In the genomic region with DNA sequence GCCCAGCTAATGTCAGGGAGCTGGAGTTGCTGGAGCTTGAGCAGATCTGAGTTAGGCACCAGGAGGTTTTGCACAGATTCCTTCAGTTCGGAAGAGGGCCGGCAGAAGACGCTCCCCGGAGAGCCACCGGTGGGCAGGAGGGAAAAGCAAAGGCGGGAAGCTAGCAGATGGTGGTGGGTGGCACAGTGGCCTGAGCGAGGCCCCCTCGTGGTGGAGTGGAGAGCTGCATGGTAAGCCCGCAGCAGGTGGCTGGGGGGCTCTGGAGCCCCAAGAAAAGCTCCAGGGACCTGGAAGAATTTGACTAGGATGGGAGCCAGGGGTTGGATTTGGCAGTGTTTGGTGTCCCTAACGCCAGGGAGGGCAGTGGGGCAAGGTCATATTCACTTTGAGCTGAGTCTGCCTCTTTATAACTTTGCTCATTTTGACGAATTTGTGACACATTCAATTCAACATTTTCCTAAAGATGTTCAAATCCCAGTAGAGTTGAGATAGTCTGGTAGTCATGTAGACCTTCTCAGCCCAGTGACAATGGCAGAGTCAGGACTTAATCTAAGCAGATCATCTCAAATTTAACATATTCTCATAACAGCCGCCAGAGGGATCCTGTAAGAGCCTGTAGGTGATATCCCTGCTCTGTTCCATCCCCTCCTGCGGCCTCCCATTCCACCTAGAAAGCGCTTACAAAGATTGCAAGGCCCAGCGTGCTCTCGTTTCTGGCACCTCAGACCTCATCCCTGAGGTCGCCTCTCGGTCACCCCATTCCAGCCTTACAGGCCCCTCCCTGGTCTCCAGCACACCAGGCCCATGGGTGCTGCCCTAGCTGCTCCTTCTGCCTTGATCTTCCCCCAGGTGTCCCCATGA, we compare ENCODE assay signal across 9 cellular contexts. TPM values are rescaled to one million over a fixed set of nuclear protein-coding genes. Genes with fewer than 3 reads are reported as not detected.
DNase-seq lines count a peak whose midpoint lies in the region; ATAC-seq and TF ChIP-seq lines count a peak whose summit lies in the region.
"Had no signal": no experiment of that assay in that cellular context is flagged by ENCODE, and none has a peak within 500 bp of the region (broad histone marks: within the 10 kb centered on the region; RNA-seq: fewer than 3 reads in every experiment).

No MANE protein-coding gene starts in this region.

- H3K4me1 Mint-ChIP-seq in H9: peaks cover 6 to 15% of the 10 kb centered on the region in 2 experiments; a peak in 3 of 4 replicates
- H3K4me1 Mint-ChIP-seq in natural killer cell: peaks cover 0 to 5% of the 10 kb centered on the region in 2 donors

- H3K4me1 ChIP-seq in H9 (ENCODE audit: insufficient read depth, low read length): no peaks in the 10 kb centered on the region
- no peaks in the 10 kb centered on the region for H3K4me1 ChIP-seq in effector memory CD4-positive, alpha-beta T cell (ENCODE audit: control insufficient read depth, insufficient read depth, low read length, poor library complexity, severe bottlenecking)

- H3K9me3 Mint-ChIP-seq in H9: peaks cover 33 to 44% of the 10 kb centered on the region in 2 experiments
- H3K9me3 Mint-ChIP-seq in natural killer cell: no peaks in the 10 kb centered on the region

- no peak overlapping the region for H3K23ac ChIP-seq in H9 (ENCODE audit: insufficient read length, low read depth, low read length)

- H3K4me3 Mint-ChIP-seq in H9: no peak overlapping the region; a peak in 1 of 5 replicates
- no peak overlapping the region for H3K4me3 Mint-ChIP-seq in natural killer cell

- no peak overlapping the region; a peak in 1 of 7 replicates for H3K27ac Mint-ChIP-seq in H9
- no peak overlapping the region for H3K27ac Mint-ChIP-seq in natural killer cell

- no peak overlapping the region for H4K5ac ChIP-seq in H9 (ENCODE audit: insufficient read length, low read depth, low read length)

- peaks cover 26 to 27% (median 26%) of the 10 kb centered on the region in 3 experiments for H3K36me3 Mint-ChIP-seq in H9 (ENCODE audit: insufficient read depth in 1 of 3, low read depth in 3 of 3)
- H3K36me3 Mint-ChIP-seq in natural killer cell: no peaks in the 10 kb centered on the region

- H3K27ac ChIP-seq in H9 (ENCODE audit: insufficient read length, low read depth, low read length): no peak overlapping the region
- H3K27ac ChIP-seq in brain microvascular endothelial cell: no peak overlapping the region
- H3K27ac ChIP-seq in effector memory CD4-positive, alpha-beta T cell (ENCODE audit: insufficient read depth, low read length, poor library complexity, severe bottlenecking): no peak overlapping the region

- no peak overlapping the region for H3K4ac ChIP-seq in H9 (ENCODE audit: low read depth, low read length)

- no peak overlapping the region for H3K56ac ChIP-seq in H9 (ENCODE audit: insufficient read length, low read depth, low read length)

- CTCF ChIA-PET in BJ (lab: Yijun Ruan, JAX): interaction anchor here (0.7 to 2.5 kb wide), 12 partner anchors 8 to 412 kb away, joined by 3 to 14 read pairs (median 3); a partner anchor contains a TSS

- H3K79me1 ChIP-seq in H9 (ENCODE audit: insufficient read depth, low read depth, low read length, poor library complexity, severe bottlenecking): no peaks in the 10 kb centered on the region

- POLR2A ChIA-PET in BJ (lab: Charles Lee): no interaction called here

- H3K27me3 Mint-ChIP-seq in H9 (ENCODE audit: low read depth) (peaks cover 47% of the 10 kb centered on the region), natural killer cell (ENCODE audit: low read depth in 2 of 2) (peaks cover 14 to 32% of the 10 kb centered on the region in 2 donors)

- TF ChIP-seq CTCF in BJ (IDR thresholded peaks at IDR 0.05; ENCODE audit: insufficient read depth, low read depth, low read length) (peak; percentile 62), H9 (conservative IDR thresholded peaks at IDR 0.05) (peak; percentile 77), brain microvascular endothelial cell (IDR thresholded peaks at IDR 0.05; ENCODE audit: low read depth, low read length, missing control alignments) (peak; percentile 58), natural killer cell (IDR thresholded peaks at IDR 0.05) (peak; percentile 79), lower leg skin (IDR thresholded peaks at IDR 0.05) (no peak)

- H4K8ac ChIP-seq in H9 (replicated peaks; ENCODE audit: insufficient read length, low read depth, low read length): no peak overlapping the region

- H3K4me3 ChIP-seq in BJ (ENCODE audit: low read depth, low read length): no peak overlapping the region
- H3K4me3 ChIP-seq in brain microvascular endothelial cell (ENCODE audit: low read depth, low read length): no peak overlapping the region
- H3K4me3 ChIP-seq in effector memory CD4-positive, alpha-beta T cell (ENCODE audit: insufficient read depth, low read depth, low read length, poor library complexity, severe bottlenecking): no peak overlapping the region
- H3K4me3 ChIP-seq in lower leg skin (ENCODE audit: low read depth, poor library complexity, severe bottlenecking): no peak overlapping the region

- no peak overlapping the region for H2AK5ac ChIP-seq in H9 (ENCODE audit: insufficient read length, low read length)

- DNase-seq in BJ (ENCODE audit: low read depth) (no peak), H9 (peak; percentile 61), brain microvascular endothelial cell (no peak), natural killer cell (peak; percentile 18), AG08396 (ENCODE audit: low spot score) (no peak), lower leg skin (ENCODE audit: low spot score in 2 of 2) (no peak)
- no peak for DNase-seq in effector memory CD4-positive, alpha-beta T cell

- H3K23me2 ChIP-seq in H9 (ENCODE audit: insufficient read length, low read depth, low read length, poor library complexity, severe bottlenecking): no peaks in the 10 kb centered on the region

- no peak overlapping the region for H2BK120ac ChIP-seq in H9 (ENCODE audit: low read depth, low read length, poor library complexity, severe bottlenecking)

- H3K18ac ChIP-seq in H9 (ENCODE audit: insufficient read length, low read depth, low read length): no peak overlapping the region

- WGBS in H9 (ENCODE audit: extremely low coverage, insufficient read length, low lambda C conversion rate): no CpG with 5 or more reads among the region's 18 CpGs
- WGBS in lower leg skin, 2 donors: 60 to 66% methylated on average over 18 of the region's 18 CpGs

- no peak overlapping the region for H3T11ph ChIP-seq in H9 (ENCODE audit: low read length)

- no peak overlapping the region for H2BK15ac ChIP-seq in H9 (ENCODE audit: low read depth, low read length)

- H2BK5ac ChIP-seq in H9 (ENCODE audit: insufficient read length, low read length): no peak overlapping the region

- no peaks in the 10 kb centered on the region for H3K36me3 ChIP-seq in BJ (ENCODE audit: control insufficient read depth, insufficient read depth, low read length)
- H3K36me3 ChIP-seq in brain microvascular endothelial cell (replicated peaks): no peaks in the 10 kb centered on the region
- no peaks in the 10 kb centered on the region for H3K36me3 ChIP-seq in effector memory CD4-positive, alpha-beta T cell (ENCODE audit: control insufficient read depth, insufficient read depth, low read length)

- no peak overlapping the region for H3K14ac ChIP-seq in H9 (ENCODE audit: insufficient read depth, low read length)

- no peaks in the 10 kb centered on the region; the same call in 1 of the 2 replicates for H3K27me3 ChIP-seq in BJ (ENCODE audit: control insufficient read depth, insufficient read depth, low read length)
- no peaks in the 10 kb centered on the region for H3K27me3 ChIP-seq in H9 (ENCODE audit: insufficient read depth, low read length)
- H3K27me3 ChIP-seq in brain microvascular endothelial cell (replicated peaks): no peaks in the 10 kb centered on the region
- peaks cover 4% of the 10 kb centered on the region for H3K27me3 ChIP-seq in effector memory CD4-positive, alpha-beta T cell (replicated peaks; ENCODE audit: control insufficient read depth, insufficient read depth, low read length, poor library complexity, severe bottlenecking)

- no peak overlapping the region for H3K9ac ChIP-seq in H9 (ENCODE audit: extremely low read depth, insufficient read length, low read length)

- H3K4me2 ChIP-seq in H9 (ENCODE audit: insufficient read depth, insufficient read length, low read length): no peak overlapping the region

- no peaks in the 10 kb centered on the region for H3K79me2 ChIP-seq in H9 (ENCODE audit: insufficient read depth, low read length)

- TF ChIP-seq POLR2A in lower leg skin (IDR thresholded peaks at IDR 0.05): no peak

- H2BK12ac ChIP-seq in H9 (ENCODE audit: insufficient read length, low read depth, low read length): no peak overlapping the region

- in situ Hi-C loops in brain microvascular endothelial cell (cut with HindIII; ENCODE audit: low pct_ligation_motif_present, low sequenced_read_pairs): no loop called here

- H2AFZ ChIP-seq in H9 (ENCODE audit: low read length): no peak overlapping the region

- peaks cover 24% of the 10 kb centered on the region for H3K9me3 ChIP-seq in H9 (ENCODE audit: control insufficient read depth, low read depth, low read length)
- H3K9me3 ChIP-seq in effector memory CD4-positive, alpha-beta T cell (ENCODE audit: control insufficient read depth, low read length): no peaks in the 10 kb centered on the region

- intact Hi-C loops in natural killer cell (cut with micrococcal nuclease) (loop anchor here (1.0 kb wide), 1 partner anchor 414 kb away; no protein-coding TSS in a partner anchor), lower leg skin (cut with DNase I; ENCODE audit: low total_unique reads) (no loop called here)

- no peak overlapping the region for H4K91ac ChIP-seq in H9 (ENCODE audit: insufficient read length, low read depth, low read length)

- no peaks in the 10 kb centered on the region for H4K20me1 ChIP-seq in H9 (ENCODE audit: control insufficient read depth, insufficient read depth, insufficient read length)

- ATAC-seq in natural killer cell (peak; percentile 52 to 75 (median 73)), GM18519 (IDR thresholded peaks at IDR 0.05; ENCODE audit: low FRiP score, unreplicated experiment) (no peak)

- no peak overlapping the region for H2BK20ac ChIP-seq in H9 (ENCODE audit: low read depth, low read length, poor library complexity, severe bottlenecking)

RNA-seq across cellular contexts. Expression of a gene that starts 57.9 kb away (rescaled TPM):
- polyA plus RNA-seq in BJ (2011; rRNA removed): 1.3 and 1.5 TPM in 2 replicates
- polyA minus RNA-seq in BJ (2011; rRNA and poly(A)+ RNA removed): 0.72 and 0.85 TPM in 2 replicates
- total RNA-seq in H9 (2021): not detected in 2 replicates
- total RNA-seq in natural killer cell: not detected
- total RNA-seq in lower leg skin: 1,000 to 10,000 TPM; 1,092 to 1,522 (median 1,226) TPM
- total RNA-seq: glomerular endothelial cell had no signal

Comparison
In these comparisons a context has a peak if more than half of its experiments do, and no peak if none do; other contexts are left out.
1. DNase-seq: peak in H9 (single experiment) and natural killer cell (single experiment); none in BJ (single experiment), brain microvascular endothelial cell (single experiment), effector memory CD4-positive, alpha-beta T cell (0 of 3), AG08396 (single experiment) and lower leg skin (0 of 2).
2. CTCF ChIP-seq: peak in BJ (single experiment), H9 (single experiment), brain microvascular endothelial cell (single experiment) and natural killer cell (single experiment); none in lower leg skin (0 of 3).
3. RNA of a gene that starts 57.9 kb away (total RNA-seq): 1,092 to 1,522 TPM in lower leg skin; not detected in H9 and not detected in natural killer cell; every median in the first group is over 1,000 times any median in the second.